15 cellular contexts compared by ENCODE assay signal in the genomic region with DNA sequence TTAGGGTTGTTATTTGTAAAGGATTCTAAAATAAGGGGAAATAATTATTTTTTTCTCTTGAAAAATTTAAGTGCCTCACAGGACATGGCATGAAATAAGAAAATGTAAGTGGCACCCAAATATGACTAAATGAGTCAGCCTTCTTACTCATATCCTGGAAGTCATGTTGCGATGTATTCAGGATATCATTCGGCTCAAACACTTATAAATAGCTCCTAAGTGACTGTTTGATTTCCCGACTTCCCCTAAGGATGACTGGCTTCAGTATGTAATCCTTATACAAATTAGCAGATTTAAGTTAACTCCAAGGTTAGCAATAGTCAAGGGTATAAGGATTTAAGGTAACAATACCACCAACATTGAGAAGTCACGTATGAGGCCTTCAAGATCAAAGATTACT. TPM values are rescaled to one million over a fixed set of nuclear protein-coding genes. Genes with fewer than 3 reads are reported as not detected.
DNase-seq lines count a peak whose midpoint lies in the region; TF ChIP-seq lines count a peak whose summit lies in the region.
"Had no signal": no experiment of that assay in that cellular context is flagged by ENCODE, and none has a peak within 500 bp of the region (broad histone marks: within the 10 kb centered on the region; RNA-seq: fewer than 3 reads in every experiment).

No MANE protein-coding gene starts in this region.

- H3K36me3 ChIP-seq in breast epithelium = no peaks in the 10 kb centered on the region
- H3K36me3 ChIP-seq in SJSA1 = no peaks in the 10 kb centered on the region
- H3K36me3 ChIP-seq: prostate gland had no signal

- H3K27ac Mint-ChIP-seq in MCF 10A (ENCODE audit: low read depth, unreplicated experiment) = peak overlapping the region; percentile 41
- H3K27ac Mint-ChIP-seq: brain had no signal

- POLR2A ChIA-PET in MCF 10A (lab: Yijun Ruan, JAX) = interaction anchor here (0.7 to 1.0 kb wide), 2 partner anchors 8 to 13 kb away, joined by 3 read pairs; no protein-coding TSS in a partner anchor

- H3K4me3 ChIP-seq in breast epithelium (no peak overlapping the region), SJSA1 (no peak overlapping the region), fibroblast of the aortic adventitia (ENCODE audit: low read depth, low read length) (no peak overlapping the region)
- H3K4me3 ChIP-seq: prostate gland had no signal

- no TSS peak for BruUV-seq in MCF 10A (replicated peaks; lab: Mats Ljungman, UMichigan)

- H3K4me3 Mint-ChIP-seq in MCF 10A (ENCODE audit: unreplicated experiment) = no peak overlapping the region
- H3K4me3 Mint-ChIP-seq: brain had no signal

- peak; percentile 82 for DNase-seq in MCF 10A (ENCODE audit: unreplicated experiment)
- DNase-seq in breast epithelium (ENCODE audit: low spot score in 2 of 2) = no peak
- DNase-seq in SJSA1 (ENCODE audit: low read depth in 1 of 2, low spot score in 2 of 2) = peak in 1 of 2 experiments; percentile 24
- DNase-seq in fibroblast of the aortic adventitia (ENCODE audit: low read depth) = peak; percentile 82
- DNase-seq in NK-92 treated with Interleukin-12 subunit alpha and Interleukin-12 subunit beta, amount 100 ng/mL, for 24 hours (lab: John Stamatoyannopoulos, UW) = no peak
- DNase-seq in islet precursor cell = no peak
- DNase-seq in HK-2 (ENCODE audit: unreplicated experiment) = no peak
- no peak for DNase-seq in effector CD8-positive, alpha-beta T cell (lab: John Stamatoyannopoulos, UW)
- DNase-seq: activated CD8-positive, alpha-beta memory T cell treated with anti-CD3 and anti-CD28 coated beads, Interleukin-2, amount 50 U/mL, for 4 hours; head of caudate nucleus; mesendoderm; MM.1S had no signal

- H3K27me3 ChIP-seq in breast epithelium (no peaks in the 10 kb centered on the region), SJSA1 (replicated peaks) (no peaks in the 10 kb centered on the region)

- H3K9me3 Mint-ChIP-seq in MCF 10A (ENCODE audit: unreplicated experiment) = no peaks in the 10 kb centered on the region
- H3K9me3 Mint-ChIP-seq: brain had no signal

- CTCF ChIA-PET in MCF 10A (lab: Yijun Ruan, JAX) = interaction anchor here (0.7 kb wide), 3 partner anchors 11 to 59 kb away, joined by 3 read pairs; no protein-coding TSS in a partner anchor

- intact Hi-C loops in MCF 10A (cut with micrococcal nuclease) = loop anchor here (1.0 to 2.0 kb wide), 2 partner anchors 47 to 71 kb away; no protein-coding TSS in a partner anchor
- intact Hi-C loops in breast epithelium (cut with DNase I; ENCODE audit: low total_unique reads) = no loop called here

- no peak for TF ChIP-seq POLR2A in breast epithelium (IDR thresholded peaks at IDR 0.05)

- TF ChIP-seq CTCF in MCF 10A (IDR thresholded peaks at IDR 0.05; ENCODE audit: unreplicated experiment) (no peak), breast epithelium (IDR thresholded peaks at IDR 0.05) (no peak), fibroblast of the aortic adventitia (IDR thresholded peaks at IDR 0.05; ENCODE audit: insufficient read depth, low read length) (no peak)

- H3K4me1 ChIP-seq in breast epithelium = no peaks in the 10 kb centered on the region
- peaks cover 3% of the 10 kb centered on the region; the same call in 1 of the 2 replicates for H3K4me1 ChIP-seq in SJSA1 (replicated peaks)
- H3K4me1 ChIP-seq: prostate gland had no signal

- no peaks in the 10 kb centered on the region for H3K9me3 ChIP-seq in breast epithelium
- no peaks in the 10 kb centered on the region for H3K9me3 ChIP-seq in SJSA1 (replicated peaks)
- H3K9me3 ChIP-seq: prostate gland had no signal

- H3K4me1 Mint-ChIP-seq in MCF 10A (ENCODE audit: insufficient read depth, unreplicated experiment) = peaks cover 10% of the 10 kb centered on the region
- H3K4me1 Mint-ChIP-seq: brain had no signal

- no peaks in the 10 kb centered on the region for H3K27me3 Mint-ChIP-seq in MCF 10A (ENCODE audit: insufficient read depth, unreplicated experiment)
- H3K27me3 Mint-ChIP-seq: brain had no signal

- no peak overlapping the region for H3K27ac ChIP-seq in breast epithelium
- H3K27ac ChIP-seq in SJSA1 = peak overlapping the region; percentile 33; the same call in 1 of the 2 replicates
- H3K27ac ChIP-seq: prostate gland had no signal

- H3K36me3 Mint-ChIP-seq in MCF 10A (ENCODE audit: insufficient read depth, unreplicated experiment) = no peaks in the 10 kb centered on the region
- H3K36me3 Mint-ChIP-seq: brain had no signal

RNA-seq across cellular contexts. Expression of gene OSTN, which starts 57.3 kb away (rescaled TPM):
- total RNA-seq in MCF 10A (2022) (not detected in 2 replicates), breast epithelium (1 to 10 TPM in 1 of 3 donors, not detected in 2; 2.5 TPM), fibroblast of the aortic adventitia (ENCODE audit: low replicate concordance) (0.99 TPM in 1 of 2 replicates, not detected in the other)
- total RNA-seq in SJSA1 (2014; rRNA removed; shearing (Covaris generic)) = not detected in 2 replicates
- total RNA-seq: ureter had no signal

Comparison
In these comparisons a context has a peak if more than half of its experiments do, and no peak if none do; other contexts are left out.
1. DNase-seq: peak in MCF 10A (single experiment) and fibroblast of the aortic adventitia (single experiment); none in breast epithelium (0 of 2), NK-92 treated with Interleukin-12 subunit alpha and Interleukin-12 subunit beta, amount 100 ng/mL, for 24 hours (single experiment), islet precursor cell (single experiment), HK-2 (single experiment) and effector CD8-positive, alpha-beta T cell (single experiment).